28 cellular contexts compared by ENCODE assay signal in genomic region chr18:1306641-1307040, GRCh38.
"Had no signal": no experiment of that assay in that cellular context is flagged by ENCODE, and none has a peak within 500 bp of the region (broad histone marks: within the 10 kb centered on the region; RNA-seq: fewer than 3 reads in every experiment).

No MANE protein-coding gene starts in this region.

- H3K27me3 Mint-ChIP-seq: naive thymus-derived CD8-positive, alpha-beta T cell; progenitor cell of endocrine pancreas; stimulated activated naive B cell treated with anti-CD40 and anti-IgM and Interleukin-4, amounts not matched to agents 10 μg/mL and 1 μg/mL and 100 μg/mL, for 72 hours; stimulated activated naive CD8-positive, alpha-beta T cell treated with anti-CD3 and anti-CD28 coated beads, Interleukin-15, Interleukin-2, amounts not matched to agents 100 ng/mL and 50 ng/mL, for 24 hours had no signal

- H3K4me3 Mint-ChIP-seq: naive thymus-derived CD8-positive, alpha-beta T cell; nephron; neural progenitor cell; stimulated activated effector memory CD8-positive, alpha-beta T cell treated with anti-CD3 and anti-CD28 coated beads, Interleukin-12 subunit alpha, Interleukin-12 subunit beta, amount 100 ng/mL, for 72 hours; stimulated activated naive B cell treated with anti-CD40 and anti-IgM and Interleukin-4, amounts not matched to agents 10 μg/mL and 1 μg/mL and 100 μg/mL, for 72 hours; stimulated activated naive CD8-positive, alpha-beta T cell treated with anti-CD3 and anti-CD28 coated beads, Interleukin-15, Interleukin-2, amounts not matched to agents 100 ng/mL and 50 ng/mL, for 24 hours had no signal

- H3K9me3 ChIP-seq: ovary, psoas muscle, right lobe of liver, sigmoid colon, thoracic aorta, thyroid gland, tibial nerve, upper lobe of left lung, uterus had no signal

- H3K9ac ChIP-seq: neural progenitor cell, parathyroid adenoma had no signal

- H3K27ac Mint-ChIP-seq: naive thymus-derived CD8-positive, alpha-beta T cell; nephron; neural progenitor cell; progenitor cell of endocrine pancreas; stimulated activated effector memory CD8-positive, alpha-beta T cell treated with anti-CD3 and anti-CD28 coated beads, Interleukin-12 subunit alpha, Interleukin-12 subunit beta, amount 100 ng/mL, for 72 hours; stimulated activated naive B cell treated with anti-CD40 and anti-IgM and Interleukin-4, amounts not matched to agents 10 μg/mL and 1 μg/mL and 100 μg/mL, for 72 hours; stimulated activated naive CD8-positive, alpha-beta T cell treated with anti-CD3 and anti-CD28 coated beads, Interleukin-15, Interleukin-2, amounts not matched to agents 100 ng/mL and 50 ng/mL, for 24 hours had no signal

- H3K9me3 Mint-ChIP-seq: nephron, neural progenitor cell had no signal

- DNase-seq: naive thymus-derived CD8-positive, alpha-beta T cell; occipital lobe; ovary; posterior cingulate gyrus; psoas muscle; right cardiac atrium; right lobe of liver; sigmoid colon; small intestine; stimulated activated CD4-positive, alpha-beta T cell treated with anti-CD3 and anti-CD28 coated beads, Interleukin-15, amount 100 ng/mL, for 24 hours; stimulated activated CD4-positive, alpha-beta T cell treated with anti-CD3 and anti-CD28 coated beads, Interleukin-2, amount 100 ng/mL, for 24 hours; stimulated activated CD4-positive, alpha-beta T cell treated with anti-CD3 and anti-CD28 coated beads, Interleukin-2, amount 100 ng/mL, for 48 hours; stimulated activated CD4-positive, alpha-beta T cell treated with anti-CD3 and anti-CD28 coated beads, Interleukin-4, amount 100 ng/mL, for 24 hours; stimulated activated naive B cell treated with anti-CD40 and anti-IgM and Interleukin-4, amounts not matched to agents 10 μg/mL and 1 μg/mL and 100 μg/mL, for 72 hours; stimulated activated naive CD4-positive, alpha-beta T cell treated with Interleukin-2 at 50 U/mL for 16 hours; stomach; thyroid gland; trophoblast cell; upper lobe of left lung; uterus had no signal

- H3K4me1 ChIP-seq: neural progenitor cell, parathyroid adenoma, psoas muscle, right lobe of liver, sigmoid colon, stomach, thyroid gland, tibial nerve, upper lobe of left lung, uterus had no signal

- H3K4me1 Mint-ChIP-seq: naive thymus-derived CD8-positive, alpha-beta T cell; nephron; neural progenitor cell; stimulated activated effector memory CD8-positive, alpha-beta T cell treated with anti-CD3 and anti-CD28 coated beads, Interleukin-12 subunit alpha, Interleukin-12 subunit beta, amount 100 ng/mL, for 72 hours; stimulated activated naive B cell treated with anti-CD40 and anti-IgM and Interleukin-4, amounts not matched to agents 10 μg/mL and 1 μg/mL and 100 μg/mL, for 72 hours had no signal

- H3K27ac ChIP-seq: neural progenitor cell, ovary, parathyroid adenoma, psoas muscle, right lobe of liver, sigmoid colon, stomach, thoracic aorta, thyroid gland, tibial nerve, upper lobe of left lung, uterus had no signal

- H3K36me3 Mint-ChIP-seq: naive thymus-derived CD8-positive, alpha-beta T cell; neural progenitor cell; stimulated activated effector memory CD8-positive, alpha-beta T cell treated with anti-CD3 and anti-CD28 coated beads, Interleukin-12 subunit alpha, Interleukin-12 subunit beta, amount 100 ng/mL, for 72 hours; stimulated activated naive B cell treated with anti-CD40 and anti-IgM and Interleukin-4, amounts not matched to agents 10 μg/mL and 1 μg/mL and 100 μg/mL, for 72 hours had no signal

- H3K79me2 ChIP-seq: parathyroid adenoma had no signal

- H3K4me2 ChIP-seq: neural progenitor cell had no signal

- H2AFZ ChIP-seq: neural progenitor cell, parathyroid adenoma had no signal

- H3K27me3 ChIP-seq: neural progenitor cell, ovary, right lobe of liver, sigmoid colon, stomach, thyroid gland, tibial nerve, upper lobe of left lung, uterus had no signal
